8 cellular contexts compared by ENCODE assay signal in genomic region chr1:20507564-20508410, GRCh38. TPM values are rescaled to one million over a fixed set of nuclear protein-coding genes. Genes with fewer than 3 reads are reported as not detected.
DNase-seq lines count a peak whose midpoint lies in the region; ATAC-seq and TF ChIP-seq lines count a peak whose summit lies in the region.

A gene with protein sequence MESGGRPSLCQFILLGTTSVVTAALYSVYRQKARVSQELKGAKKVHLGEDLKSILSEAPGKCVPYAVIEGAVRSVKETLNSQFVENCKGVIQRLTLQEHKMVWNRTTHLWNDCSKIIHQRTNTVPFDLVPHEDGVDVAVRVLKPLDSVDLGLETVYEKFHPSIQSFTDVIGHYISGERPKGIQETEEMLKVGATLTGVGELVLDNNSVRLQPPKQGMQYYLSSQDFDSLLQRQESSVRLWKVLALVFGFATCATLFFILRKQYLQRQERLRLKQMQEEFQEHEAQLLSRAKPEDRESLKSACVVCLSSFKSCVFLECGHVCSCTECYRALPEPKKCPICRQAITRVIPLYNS (minus strand): TSS chr1:20508151. CDS start chr1:20508024, 127 bp downstream.

- H3K36me3 Mint-ChIP-seq in activated naive CD4-positive, alpha-beta T cell treated with anti-CD3 and anti-CD28 coated beads, Interleukin-2, amount 50 U/mL, for 72 hours, result peaks cover 0 to 9% of the 10 kb centered on the region in 2 donors

- TF ChIP-seq CTCF in suprapubic skin (IDR thresholded peaks at IDR 0.05), result no peak

- DNase-seq in GM04503 (ENCODE audit: low read depth), result peak; percentile 63
- peak; percentile 84 for DNase-seq in NCI-H1105 (lab: John Stamatoyannopoulos, UW)
- peak; percentile 51 for DNase-seq in SKM-1 (lab: John Stamatoyannopoulos, UW; ENCODE audit: unreplicated experiment)
- peak; percentile 92 to 94 for DNase-seq in activated naive CD4-positive, alpha-beta T cell treated with anti-CD3 and anti-CD28 coated beads, Interleukin-2, amount 50 U/mL, for 72 hours (ENCODE audit: low spot score in 2 of 2)
- peak; percentile 63 for DNase-seq in glomerular endothelial cell (ENCODE audit: extremely low read depth, low read depth, low spot score)
- DNase-seq in occipital lobe (lab: John Stamatoyannopoulos, UW), result peak; percentile 91
- DNase-seq in suprapubic skin (ENCODE audit: low spot score in 2 of 2), result peak; percentile 96 to 98

- H3K4me3 ChIP-seq in suprapubic skin, result peak within 1 kb of the TSS; percentile 82

- TF ChIP-seq EP300 in suprapubic skin (IDR thresholded peaks at IDR 0.05), result no peak

- peak within 1 kb of the TSS; percentile 87 to 96 for H3K27ac Mint-ChIP-seq in activated naive CD4-positive, alpha-beta T cell treated with anti-CD3 and anti-CD28 coated beads, Interleukin-2, amount 50 U/mL, for 72 hours

- ATAC-seq in HG02588 (IDR thresholded peaks at IDR 0.05; ENCODE audit: unreplicated experiment), result peak; percentile 83
- peak; percentile 96 to 99 for ATAC-seq in activated naive CD4-positive, alpha-beta T cell treated with anti-CD3 and anti-CD28 coated beads, Interleukin-2, amount 50 U/mL, for 72 hours

- peaks cover 35% of the 10 kb centered on the region for H3K4me1 ChIP-seq in suprapubic skin

- H3K36me3 ChIP-seq in suprapubic skin, result peaks cover 1% of the 10 kb centered on the region

- H3K27ac ChIP-seq in suprapubic skin, result peak within 1 kb of the TSS; percentile 76

- peaks cover 9% of the 10 kb centered on the region for H3K27me3 ChIP-seq in suprapubic skin

- peak in 1 of 2 donors; percentile 61 for TF ChIP-seq POLR2A in suprapubic skin (IDR thresholded peaks at IDR 0.05)

- H3K9me3 Mint-ChIP-seq in activated naive CD4-positive, alpha-beta T cell treated with anti-CD3 and anti-CD28 coated beads, Interleukin-2, amount 50 U/mL, for 72 hours, result no peaks in the 10 kb centered on the region

- H3K9me3 ChIP-seq in suprapubic skin, result no peaks in the 10 kb centered on the region

- WGBS in suprapubic skin, result 2% methylated on average over 26 of the region's 58 CpGs

RNA-seq across cellular contexts. Expression of the gene that starts here (rescaled TPM):
- total RNA-seq in activated naive CD4-positive, alpha-beta T cell treated with anti-CD3 and anti-CD28 coated beads, Interleukin-2, amount 50 U/mL, for 72 hours, result 10 to 100 TPM; 12.8 to 14.6 TPM
- 35.2 and 45.4 TPM in 2 replicates for total RNA-seq in glomerular endothelial cell
- 17.5 TPM for total RNA-seq in occipital lobe
- total RNA-seq in suprapubic skin, result 10 to 100 TPM; 27.2 to 36.5 (median 28.4) TPM

Comparison
In these comparisons a context has a peak if more than half of its experiments do, and no peak if none do; other contexts are left out.
1. Peak in every context shown above with its lines: DNase-seq, ATAC-seq, H3K4me3 ChIP-seq and H3K27ac ChIP-seq.